ENCODE assay signal across 34 cellular contexts in the genomic region with DNA sequence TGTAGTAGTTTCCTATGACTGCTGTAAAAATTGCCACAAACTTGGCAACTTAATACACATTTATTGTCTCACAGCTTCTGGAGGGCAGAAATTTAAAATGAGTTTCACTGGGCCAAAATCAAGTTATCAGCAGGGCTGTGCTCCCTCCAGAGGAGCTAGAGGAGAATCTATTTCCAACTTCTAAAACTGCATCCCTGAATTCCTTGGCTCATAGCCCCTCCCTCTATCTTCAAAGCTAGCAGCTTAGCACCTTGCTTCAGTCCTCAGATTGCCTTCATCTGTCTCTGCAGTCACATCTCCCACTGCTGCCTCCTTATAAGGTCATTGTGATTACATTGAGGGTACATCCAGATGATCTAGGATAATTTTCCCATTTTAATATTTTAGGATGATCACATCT. TPM values are rescaled to one million over a fixed set of nuclear protein-coding genes. Genes with fewer than 3 reads are reported as not detected.
"Had no signal": no experiment of that assay in that cellular context is flagged by ENCODE, and none has a peak within 500 bp of the region (broad histone marks: within the 10 kb centered on the region; RNA-seq: fewer than 3 reads in every experiment).

No MANE protein-coding gene starts in this region.

- ATAC-seq: activated CD4-positive, alpha-beta T cell treated with anti-CD3 and anti-CD28 coated beads for 36 hours; activated CD8-positive, alpha-beta memory T cell treated with anti-CD3 and anti-CD28 coated beads, Interleukin-2, amount 10 ng/mL, durations not matched to agents 7 days and 5 days; activated CD8-positive, alpha-beta T cell treated with anti-CD3 and anti-CD28 coated beads, Interleukin-2, amount 10 ng/mL, durations not matched to agents 7 days and 5 days; activated naive CD4-positive, alpha-beta T cell treated with anti-CD3 and anti-CD28 coated beads, Interleukin-2, amount 50 U/mL, for 72 hours; gastroesophageal sphincter; heart right ventricle had no signal

- H3K4me3 Mint-ChIP-seq: activated B cell treated with CpG ODN at 0.5 μM for 24 hours; activated CD4-positive, alpha-beta memory T cell treated with anti-CD3 and anti-CD28 coated beads for 36 hours; activated CD4-positive, alpha-beta T cell treated with anti-CD3 and anti-CD28 coated beads for 36 hours; activated CD4-positive, alpha-beta T cell treated with anti-CD3 and anti-CD28 coated beads, Interleukin-2, amount 10 ng/mL, durations not matched to agents 24 days and 14 days; activated CD8-positive, alpha-beta memory T cell treated with anti-CD3 and anti-CD28 coated beads, Interleukin-2, amount 10 ng/mL, durations not matched to agents 7 days and 5 days; activated CD8-positive, alpha-beta T cell treated with anti-CD3 and anti-CD28 coated beads, Interleukin-2, amount 10 ng/mL, durations not matched to agents 7 days and 5 days; activated naive CD4-positive, alpha-beta T cell treated with anti-CD3 and anti-CD28 coated beads, Interleukin-2, amount 10 ng/mL, durations not matched to agents 7 days and 5 days; activated naive CD8-positive, alpha-beta T cell treated with anti-CD3 and anti-CD28 coated beads, Interleukin-2, amount 10 ng/mL, durations not matched to agents 7 days and 5 days; activated T-helper 1 cell treated with anti-CD3 and anti-CD28 coated beads, Interleukin-12 subunit alpha, Interleukin-12 subunit beta, Interleukin-2, Interleukin-4 antibody, amounts not matched to agents 30 ng/mL and 10 ng/mL and 1 ng/mL, durations not matched to agents 14 hours and 24 hours and 36 hours; brain had no signal

- H3K27ac ChIP-seq: ascending aorta, breast epithelium, cardiac muscle cell, colonic mucosa, esophagus muscularis mucosa, gastroesophageal sphincter, heart right ventricle, VCaP had no signal

- DNase-seq: activated B cell treated with CpG ODN at 0.5 μM for 24 hours; activated CD4-positive, alpha-beta memory T cell treated with anti-CD3 and anti-CD28 coated beads for 36 hours; activated CD4-positive, alpha-beta T cell treated with anti-CD3 and anti-CD28 coated beads for 36 hours; activated CD4-positive, alpha-beta T cell treated with anti-CD3 and anti-CD28 coated beads, Interleukin-2, amount 10 ng/mL, durations not matched to agents 24 days and 14 days; activated CD4-positive, CD25-positive, alpha-beta regulatory T cell treated with anti-CD3 and anti-CD28 coated beads, Interleukin-2, amount 50 U/mL, for 72 hours; activated CD8-positive, alpha-beta memory T cell treated with anti-CD3 and anti-CD28 coated beads, Interleukin-2, amount 10 ng/mL, durations not matched to agents 7 days and 5 days; activated CD8-positive, alpha-beta memory T cell treated with anti-CD3 and anti-CD28 coated beads, Interleukin-2, amount 50 U/mL, for 4 hours; activated CD8-positive, alpha-beta T cell treated with anti-CD3 and anti-CD28 coated beads, Interleukin-2, amount 10 ng/mL, durations not matched to agents 7 days and 5 days; activated gamma-delta T cell; activated naive CD4-positive, alpha-beta T cell; activated naive CD4-positive, alpha-beta T cell treated with anti-CD3 and anti-CD28 coated beads, Interleukin-2, amount 10 ng/mL, durations not matched to agents 7 days and 5 days; activated naive CD8-positive, alpha-beta T cell treated with anti-CD3 and anti-CD28 coated beads, Interleukin-2, amount 10 ng/mL, durations not matched to agents 7 days and 5 days; activated T-cell treated with anti-CD3 and anti-CD28 coated beads, Interleukin-2, amount 50 U/mL, for 1 hour; activated T-cell treated with anti-CD3 and anti-CD28 coated beads, Interleukin-2, amount 50 U/mL, for 48 hours; central memory CD4-positive, alpha-beta T cell; cerebellar nuclear complex; colonic mucosa; effector CD8-positive, alpha-beta T cell; erythroblast; foreskin melanocyte; heart right ventricle; T-helper 2 cell had no signal

- H3K27ac Mint-ChIP-seq: activated B cell treated with CpG ODN at 0.5 μM for 24 hours; activated CD4-positive, alpha-beta memory T cell treated with anti-CD3 and anti-CD28 coated beads for 36 hours; activated CD4-positive, alpha-beta T cell treated with anti-CD3 and anti-CD28 coated beads for 36 hours; activated CD4-positive, alpha-beta T cell treated with anti-CD3 and anti-CD28 coated beads, Interleukin-2, amount 10 ng/mL, durations not matched to agents 24 days and 14 days; activated CD8-positive, alpha-beta memory T cell treated with anti-CD3 and anti-CD28 coated beads, Interleukin-2, amount 10 ng/mL, durations not matched to agents 7 days and 5 days; activated CD8-positive, alpha-beta T cell treated with anti-CD3 and anti-CD28 coated beads, Interleukin-2, amount 10 ng/mL, durations not matched to agents 7 days and 5 days; activated naive CD4-positive, alpha-beta T cell treated with anti-CD3 and anti-CD28 coated beads, Interleukin-2, amount 10 ng/mL, durations not matched to agents 7 days and 5 days; activated naive CD4-positive, alpha-beta T cell treated with anti-CD3 and anti-CD28 coated beads, Interleukin-2, amount 50 U/mL, for 72 hours; activated naive CD8-positive, alpha-beta T cell treated with anti-CD3 and anti-CD28 coated beads, Interleukin-2, amount 10 ng/mL, durations not matched to agents 7 days and 5 days; activated T-helper 1 cell treated with anti-CD3 and anti-CD28 coated beads, Interleukin-12 subunit alpha, Interleukin-12 subunit beta, Interleukin-2, Interleukin-4 antibody, amounts not matched to agents 30 ng/mL and 10 ng/mL and 1 ng/mL, durations not matched to agents 14 hours and 24 hours and 36 hours; brain had no signal

- H3K9me3 Mint-ChIP-seq: activated B cell treated with CpG ODN at 0.5 μM for 24 hours; activated CD4-positive, alpha-beta memory T cell treated with anti-CD3 and anti-CD28 coated beads for 36 hours; activated CD4-positive, alpha-beta T cell treated with anti-CD3 and anti-CD28 coated beads, Interleukin-2, amount 10 ng/mL, durations not matched to agents 24 days and 14 days; activated naive CD4-positive, alpha-beta T cell treated with anti-CD3 and anti-CD28 coated beads, Interleukin-2, amount 10 ng/mL, durations not matched to agents 7 days and 5 days; activated naive CD4-positive, alpha-beta T cell treated with anti-CD3 and anti-CD28 coated beads, Interleukin-2, amount 50 U/mL, for 72 hours; activated naive CD8-positive, alpha-beta T cell treated with anti-CD3 and anti-CD28 coated beads, Interleukin-2, amount 10 ng/mL, durations not matched to agents 7 days and 5 days; activated T-helper 1 cell treated with anti-CD3 and anti-CD28 coated beads, Interleukin-12 subunit alpha, Interleukin-12 subunit beta, Interleukin-2, Interleukin-4 antibody, amounts not matched to agents 30 ng/mL and 10 ng/mL and 1 ng/mL, durations not matched to agents 14 hours and 24 hours and 36 hours; brain had no signal

- H3K36me3 Mint-ChIP-seq: activated CD4-positive, alpha-beta memory T cell treated with anti-CD3 and anti-CD28 coated beads for 36 hours; activated CD8-positive, alpha-beta memory T cell treated with anti-CD3 and anti-CD28 coated beads, Interleukin-2, amount 10 ng/mL, durations not matched to agents 7 days and 5 days; activated naive CD4-positive, alpha-beta T cell treated with anti-CD3 and anti-CD28 coated beads, Interleukin-2, amount 10 ng/mL, durations not matched to agents 7 days and 5 days; activated naive CD4-positive, alpha-beta T cell treated with anti-CD3 and anti-CD28 coated beads, Interleukin-2, amount 50 U/mL, for 72 hours; activated naive CD8-positive, alpha-beta T cell treated with anti-CD3 and anti-CD28 coated beads, Interleukin-2, amount 10 ng/mL, durations not matched to agents 7 days and 5 days; brain had no signal

- H3K4me1 ChIP-seq: ascending aorta, breast epithelium, colonic mucosa, gastroesophageal sphincter, heart right ventricle had no signal

- H3K27me3 Mint-ChIP-seq: activated CD4-positive, alpha-beta memory T cell treated with anti-CD3 and anti-CD28 coated beads for 36 hours; activated CD8-positive, alpha-beta memory T cell treated with anti-CD3 and anti-CD28 coated beads, Interleukin-2, amount 10 ng/mL, durations not matched to agents 7 days and 5 days; activated naive CD8-positive, alpha-beta T cell treated with anti-CD3 and anti-CD28 coated beads, Interleukin-2, amount 10 ng/mL, durations not matched to agents 7 days and 5 days; brain had no signal

- H3K36me3 ChIP-seq: ascending aorta, breast epithelium, cardiac muscle cell, colonic mucosa, esophagus muscularis mucosa, gastroesophageal sphincter, heart right ventricle had no signal

- H3K4me3 ChIP-seq: ascending aorta, breast epithelium, cardiac muscle cell, colonic mucosa, esophagus muscularis mucosa, gastroesophageal sphincter, heart right ventricle had no signal

- H3K27me3 ChIP-seq: ascending aorta, breast epithelium, cardiac muscle cell, colonic mucosa, esophagus muscularis mucosa, gastroesophageal sphincter, heart right ventricle had no signal

- H3K4me1 Mint-ChIP-seq: activated B cell treated with CpG ODN at 0.5 μM for 24 hours; activated CD4-positive, alpha-beta T cell treated with anti-CD3 and anti-CD28 coated beads for 36 hours; activated CD4-positive, alpha-beta T cell treated with anti-CD3 and anti-CD28 coated beads, Interleukin-2, amount 10 ng/mL, durations not matched to agents 24 days and 14 days; activated CD8-positive, alpha-beta memory T cell treated with anti-CD3 and anti-CD28 coated beads, Interleukin-2, amount 10 ng/mL, durations not matched to agents 7 days and 5 days; activated naive CD4-positive, alpha-beta T cell treated with anti-CD3 and anti-CD28 coated beads, Interleukin-2, amount 10 ng/mL, durations not matched to agents 7 days and 5 days; activated naive CD8-positive, alpha-beta T cell treated with anti-CD3 and anti-CD28 coated beads, Interleukin-2, amount 10 ng/mL, durations not matched to agents 7 days and 5 days; brain had no signal

RNA-seq across cellular contexts. Expression of a gene that starts 17.8 kb away (rescaled TPM):
- total RNA-seq: activated B cell treated with CpG ODN at 0.5 μM for 24 hours; activated CD4-positive, alpha-beta memory T cell treated with anti-CD3 and anti-CD28 coated beads for 36 hours; activated CD4-positive, alpha-beta T cell treated with anti-CD3 and anti-CD28 coated beads for 36 hours; activated CD4-positive, alpha-beta T cell treated with anti-CD3 and anti-CD28 coated beads, Interleukin-2, amount 10 ng/mL, durations not matched to agents 24 days and 14 days; activated CD8-positive, alpha-beta memory T cell treated with anti-CD3 and anti-CD28 coated beads for 36 hours; activated CD8-positive, alpha-beta memory T cell treated with anti-CD3 and anti-CD28 coated beads, Interleukin-2, amount 10 ng/mL, durations not matched to agents 7 days and 5 days; activated CD8-positive, alpha-beta T cell treated with anti-CD3 and anti-CD28 coated beads, Interleukin-2, amount 10 ng/mL, durations not matched to agents 7 days and 5 days; activated naive CD4-positive, alpha-beta T cell treated with anti-CD3 and anti-CD28 coated beads, Interleukin-2, amount 50 U/mL, for 72 hours; activated naive CD8-positive, alpha-beta T cell treated with anti-CD3 and anti-CD28 coated beads, Interleukin-2, amount 10 ng/mL, durations not matched to agents 7 days and 5 days; activated T-helper 1 cell treated with anti-CD3 and anti-CD28 coated beads, Interleukin-12 subunit alpha, Interleukin-12 subunit beta, Interleukin-2, Interleukin-4 antibody, amounts not matched to agents 30 ng/mL and 10 ng/mL and 1 ng/mL, durations not matched to agents 14 hours and 24 hours and 36 hours; ascending aorta; breast epithelium; colonic mucosa; fibroblast of villous mesenchyme; T-helper 1 cell treated with Interleukin-12 subunit alpha and Interleukin-12 subunit beta and Interleukin-4 antibody, amounts not matched to agents 30 ng/mL and 1 ng/mL, for 36 hours had no signal
